In the genomic region with DNA sequence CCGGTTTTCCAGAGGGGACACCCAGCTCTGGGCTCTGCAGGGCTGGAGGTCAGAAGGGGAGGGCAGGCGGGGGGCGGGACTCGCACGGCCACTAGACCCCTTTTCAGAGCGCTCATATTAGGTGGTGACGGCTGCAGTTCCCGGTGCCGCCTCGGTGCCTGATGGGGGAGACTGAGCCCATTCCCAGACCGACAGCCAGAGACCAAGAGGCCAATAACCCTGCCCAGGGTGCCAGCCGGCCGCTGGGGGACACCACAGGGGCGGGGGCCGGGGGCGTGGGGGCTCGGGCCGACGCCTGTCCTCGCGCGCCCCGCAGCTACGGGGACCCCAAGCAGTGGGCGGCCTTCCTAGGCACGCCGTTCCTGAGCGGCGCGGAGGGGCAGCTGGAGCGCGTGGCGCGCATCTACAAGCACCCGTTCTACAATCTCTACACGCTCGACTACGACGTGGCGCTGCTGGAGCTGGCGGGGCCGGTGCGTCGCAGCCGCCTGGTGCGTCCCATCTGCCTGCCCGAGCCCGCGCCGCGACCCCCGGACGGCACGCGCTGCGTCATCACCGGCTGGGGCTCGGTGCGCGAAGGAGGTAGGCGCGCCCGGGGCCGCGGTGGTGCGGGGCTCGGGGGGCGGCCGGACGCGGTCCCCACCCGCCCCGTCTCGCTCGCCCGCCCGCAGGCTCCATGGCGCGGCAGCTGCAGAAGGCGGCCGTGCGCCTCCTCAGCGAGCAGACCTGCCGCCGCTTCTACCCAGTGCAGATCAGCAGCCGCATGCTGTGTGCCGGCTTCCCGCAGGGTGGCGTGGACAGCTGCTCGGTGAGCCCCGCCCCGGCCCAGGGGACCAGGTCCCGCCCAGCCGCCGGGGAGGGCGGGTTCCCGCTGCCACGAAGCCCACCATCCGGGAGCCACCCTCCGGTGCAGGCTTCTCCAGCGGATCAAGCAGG, we compare ENCODE assay signal across 2 cellular contexts.
TF ChIP-seq lines count a peak whose summit lies in the region.

No MANE protein-coding gene starts in this region.

TF ChIP-seq in SK-N-SH, 30 proteins besides CTCF, POLR2A, EP300 and RAD21:
- TF ChIP-seq MXI1 (IDR thresholded peaks at IDR 0.05; ENCODE audit: low read depth, low read length) (no peak), SMC3 (IDR thresholded peaks at IDR 0.05; ENCODE audit: low read depth, low read length) (no peak), TCF12 (IDR thresholded peaks at IDR 0.05) (no peak)

TF ChIP-seq in SK-N-SH treated with all-trans-retinoic acid at 6 μM for 48 hours, 23 proteins besides CTCF, POLR2A, EP300 and RAD21:
- TF ChIP-seq ISL1 (CRISPR knock-in tag; IDR thresholded peaks at IDR 0.05) (no peak), ZNF70 (CRISPR knock-in tag; IDR thresholded peaks at IDR 0.05) (no peak), PPARA (CRISPR knock-in tag; IDR thresholded peaks at IDR 0.05; ENCODE audit: borderline replicate concordance) (no peak), ZNF565 (CRISPR knock-in tag; conservative IDR thresholded peaks at IDR 0.05; ENCODE audit: low read depth) (no peak), ARNTL (CRISPR knock-in tag; IDR thresholded peaks at IDR 0.05; ENCODE audit: borderline replicate concordance, low read depth) (no peak), TCF4 (CRISPR knock-in tag; IDR thresholded peaks at IDR 0.05; ENCODE audit: borderline replicate concordance) (no peak), ESRRG (CRISPR knock-in tag; IDR thresholded peaks at IDR 0.05) (no peak), ZC3H10 (CRISPR knock-in tag; IDR thresholded peaks at IDR 0.05) (no peak), ZFP30 (CRISPR knock-in tag; IDR thresholded peaks at IDR 0.05) (no peak), SNAI2 (CRISPR knock-in tag; IDR thresholded peaks at IDR 0.05) (no peak), BACH2 (CRISPR knock-in tag; IDR thresholded peaks at IDR 0.05; ENCODE audit: borderline replicate concordance) (no peak), TOX (CRISPR knock-in tag; IDR thresholded peaks at IDR 0.05; ENCODE audit: borderline replicate concordance) (no peak), CSDC2 (CRISPR knock-in tag; IDR thresholded peaks at IDR 0.05) (no peak), OSR1 (CRISPR knock-in tag; IDR thresholded peaks at IDR 0.05) (no peak)
- TF ChIP-seq, protein P1, sequence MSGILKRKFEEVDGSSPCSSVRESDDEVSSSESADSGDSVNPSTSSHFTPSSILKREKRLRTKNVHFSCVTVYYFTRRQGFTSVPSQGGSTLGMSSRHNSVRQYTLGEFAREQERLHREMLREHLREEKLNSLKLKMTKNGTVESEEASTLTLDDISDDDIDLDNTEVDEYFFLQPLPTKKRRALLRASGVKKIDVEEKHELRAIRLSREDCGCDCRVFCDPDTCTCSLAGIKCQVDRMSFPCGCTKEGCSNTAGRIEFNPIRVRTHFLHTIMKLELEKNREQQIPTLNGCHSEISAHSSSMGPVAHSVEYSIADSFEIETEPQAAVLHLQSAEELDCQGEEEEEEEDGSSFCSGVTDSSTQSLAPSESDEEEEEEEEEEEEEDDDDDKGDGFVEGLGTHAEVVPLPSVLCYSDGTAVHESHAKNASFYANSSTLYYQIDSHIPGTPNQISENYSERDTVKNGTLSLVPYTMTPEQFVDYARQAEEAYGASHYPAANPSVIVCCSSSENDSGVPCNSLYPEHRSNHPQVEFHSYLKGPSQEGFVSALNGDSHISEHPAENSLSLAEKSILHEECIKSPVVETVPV (CRISPR knock-in tag; IDR thresholded peaks at IDR 0.05): no peak
- TF ChIP-seq, protein P2, sequence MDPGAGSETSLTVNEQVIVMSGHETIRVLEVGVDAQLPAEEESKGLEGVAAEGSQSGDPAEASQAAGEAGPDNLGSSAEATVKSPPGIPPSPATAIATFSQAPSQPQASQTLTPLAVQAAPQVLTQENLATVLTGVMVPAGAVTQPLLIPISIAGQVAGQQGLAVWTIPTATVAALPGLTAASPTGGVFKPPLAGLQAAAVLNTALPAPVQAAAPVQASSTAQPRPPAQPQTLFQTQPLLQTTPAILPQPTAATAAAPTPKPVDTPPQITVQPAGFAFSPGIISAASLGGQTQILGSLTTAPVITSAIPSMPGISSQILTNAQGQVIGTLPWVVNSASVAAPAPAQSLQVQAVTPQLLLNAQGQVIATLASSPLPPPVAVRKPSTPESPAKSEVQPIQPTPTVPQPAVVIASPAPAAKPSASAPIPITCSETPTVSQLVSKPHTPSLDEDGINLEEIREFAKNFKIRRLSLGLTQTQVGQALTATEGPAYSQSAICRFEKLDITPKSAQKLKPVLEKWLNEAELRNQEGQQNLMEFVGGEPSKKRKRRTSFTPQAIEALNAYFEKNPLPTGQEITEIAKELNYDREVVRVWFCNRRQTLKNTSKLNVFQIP (CRISPR knock-in tag; IDR thresholded peaks at IDR 0.05; ENCODE audit: borderline replicate concordance, low read depth): no peak
TF ChIP-seq in SK-N-SH treated with all-trans-retinoic acid at 6 μM for 48 hours: peak in this region for 0.
